Comparison of ENCODE assay signal across 1 cellular context in the genomic region with DNA sequence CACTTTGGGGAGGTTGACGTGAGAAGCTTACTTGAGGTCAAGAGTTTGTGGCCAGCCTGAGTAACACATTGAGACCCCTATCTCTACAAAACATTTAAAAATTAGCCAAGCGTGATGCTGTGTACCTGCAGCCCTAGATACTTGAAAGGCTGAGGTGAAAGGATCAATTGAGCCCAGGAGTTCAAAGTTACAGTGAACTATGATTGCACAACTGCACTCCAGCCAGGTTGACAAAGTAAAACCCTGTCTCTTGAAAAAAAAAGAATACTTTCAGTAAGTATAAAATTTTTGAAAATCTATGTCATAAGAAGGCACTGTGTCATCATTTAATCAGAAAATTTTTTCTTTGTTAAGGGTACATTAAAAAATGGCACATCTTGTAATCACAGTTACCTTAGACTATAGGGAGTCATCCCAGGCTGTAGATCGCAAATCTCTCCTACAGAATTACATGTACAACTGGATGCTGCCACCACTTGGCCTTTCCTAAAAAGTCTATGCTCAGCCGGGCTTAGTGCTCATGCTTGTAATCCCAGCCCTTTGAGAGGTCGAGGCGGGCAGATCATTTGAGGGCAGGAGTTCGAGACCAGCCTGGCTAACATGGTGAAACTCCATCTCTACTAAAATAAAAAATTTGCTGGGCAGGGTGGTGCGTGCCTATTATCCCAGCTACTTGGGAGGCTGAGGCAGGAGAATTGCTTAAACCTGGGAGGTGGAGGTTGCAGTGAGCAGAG.
TF ChIP-seq lines count a peak whose summit lies in the region.

No MANE protein-coding gene starts in this region.

TF ChIP-seq in HepG2, 621 proteins besides CTCF, POLR2A, EP300 and RAD21 (continued from another document and continues in another):
- TF ChIP-seq TEAD3 (CRISPR knock-in tag; optimal IDR thresholded peaks at IDR 0.05; ENCODE audit: borderline replicate concordance) (peak; percentile 91), HOXD1 (CRISPR knock-in tag; IDR thresholded peaks at IDR 0.05) (peak; percentile 65; the same call in 1 of the 2 replicates), ZNF674 (CRISPR knock-in tag; IDR thresholded peaks at IDR 0.05; ENCODE audit: low read depth) (no peak), BCL6 (CRISPR knock-in tag; IDR thresholded peaks at IDR 0.05) (peak; percentile 98), TOE1 (CRISPR knock-in tag; IDR thresholded peaks at IDR 0.05) (0 out of 2 replicates have a peak, but pooled peaks have one; percentile 81), ZNF552 (CRISPR knock-in tag; IDR thresholded peaks at IDR 0.05; ENCODE audit: borderline replicate concordance) (0 out of 2 replicates have a peak, but pooled peaks have one; percentile 23), KLF16 (CRISPR knock-in tag; IDR thresholded peaks at IDR 0.05) (peak in 1 of 2 experiments; percentile 96; a peak in 2 of 4 replicates), ARID2 (CRISPR knock-in tag; IDR thresholded peaks at IDR 0.05; ENCODE audit: borderline replicate concordance) (peak; percentile 90), ZNF501 (CRISPR knock-in tag; IDR thresholded peaks at IDR 0.05) (peak; percentile 56; the same call in 1 of the 2 replicates), MTA3 (CRISPR knock-in tag; IDR thresholded peaks at IDR 0.05) (no peak), ZNF788 (CRISPR knock-in tag; IDR thresholded peaks at IDR 0.05; ENCODE audit: borderline replicate concordance) (peak; percentile 18; the same call in 1 of the 2 replicates), CAMTA2 (CRISPR knock-in tag; IDR thresholded peaks at IDR 0.05; ENCODE audit: borderline replicate concordance) (no peak), SUZ12 (IDR thresholded peaks at IDR 0.05; ENCODE audit: low read depth, low read length) (no peak), DMAP1 (CRISPR knock-in tag; IDR thresholded peaks at IDR 0.05) (0 out of 2 replicates have a peak, but pooled peaks have one; percentile 65), GABPB1 (CRISPR knock-in tag; IDR thresholded peaks at IDR 0.05) (peak; percentile 33; the same call in 1 of the 2 replicates), CCDC6 (CRISPR knock-in tag; IDR thresholded peaks at IDR 0.05) (peak; percentile 72; the same call in 1 of the 2 replicates), ZNF569 (CRISPR knock-in tag; IDR thresholded peaks at IDR 0.05; ENCODE audit: borderline replicate concordance) (no peak), CHD4 (IDR thresholded peaks at IDR 0.05; ENCODE audit: borderline replicate concordance, low read length) (peak; percentile 85), KAT7 (CRISPR knock-in tag; IDR thresholded peaks at IDR 0.05; ENCODE audit: borderline replicate concordance) (peak; percentile 49; the same call in 1 of the 2 replicates), FOXK1 (CRISPR knock-in tag; IDR thresholded peaks at IDR 0.05; ENCODE audit: borderline replicate concordance, low read depth) (peak; percentile 95), NCOR1 (IDR thresholded peaks at IDR 0.05; ENCODE audit: borderline replicate concordance, low read length) (peak; percentile 99), PHF21A (CRISPR knock-in tag; IDR thresholded peaks at IDR 0.05) (peak; percentile 87), ZSCAN12 (CRISPR knock-in tag; IDR thresholded peaks at IDR 0.05) (no peak), KDM1A (CRISPR knock-in tag; IDR thresholded peaks at IDR 0.05) (peak; percentile 87), STAT6 (CRISPR knock-in tag; IDR thresholded peaks at IDR 0.05; ENCODE audit: borderline replicate concordance) (peak; percentile 94), HHEX (CRISPR knock-in tag; IDR thresholded peaks at IDR 0.05) (peak; percentile 79), ZSCAN25 (CRISPR knock-in tag; IDR thresholded peaks at IDR 0.05) (peak; percentile 30; the same call in 1 of the 2 replicates), ZSCAN29 (CRISPR knock-in tag; conservative IDR thresholded peaks at IDR 0.05) (peak; percentile 91), PHB2 (IDR thresholded peaks at IDR 0.05; ENCODE audit: partially characterized antibody) (no peak), RFXAP (CRISPR knock-in tag; IDR thresholded peaks at IDR 0.05; ENCODE audit: borderline replicate concordance) (0 out of 2 replicates have a peak, but pooled peaks have one; percentile 20), ATF6 (CRISPR knock-in tag; conservative IDR thresholded peaks at IDR 0.05) (0 out of 2 replicates have a peak, but pooled peaks have one; percentile 86), PPARG (CRISPR knock-in tag; conservative IDR thresholded peaks at IDR 0.05) (peak; percentile 92), HOXA5 (CRISPR knock-in tag; IDR thresholded peaks at IDR 0.05) (peak; percentile 80; the same call in 1 of the 2 replicates), ZNF644 (CRISPR knock-in tag; IDR thresholded peaks at IDR 0.05; ENCODE audit: low read depth) (peak; percentile 67), PRMT3 (CRISPR knock-in tag; IDR thresholded peaks at IDR 0.05; ENCODE audit: borderline replicate concordance, low read depth) (no peak), KAT8 (CRISPR knock-in tag; IDR thresholded peaks at IDR 0.05) (peak; percentile 84), ZSCAN9 (CRISPR knock-in tag; IDR thresholded peaks at IDR 0.05; ENCODE audit: borderline replicate concordance) (peak; percentile 94), HDAC1 (CRISPR knock-in tag; IDR thresholded peaks at IDR 0.05) (peak; percentile 96), ZGPAT (CRISPR knock-in tag; IDR thresholded peaks at IDR 0.05) (peak; percentile 97), ZNF652 (CRISPR knock-in tag; IDR thresholded peaks at IDR 0.05; ENCODE audit: borderline replicate concordance, low read depth) (peak; percentile 41; the same call in 1 of the 2 replicates), FOXP1 (IDR thresholded peaks at IDR 0.05) (no peak), FOXP1 (CRISPR knock-in tag; IDR thresholded peaks at IDR 0.05) (peak; percentile 93), RNF2 (conservative IDR thresholded peaks at IDR 0.05; ENCODE audit: low read depth) (no peak), ATF7-NPFF (CRISPR knock-in tag; IDR thresholded peaks at IDR 0.05; ENCODE audit: low read depth) (0 out of 2 replicates have a peak, but pooled peaks have one; percentile 10)
- TF ChIP-seq, protein P1, sequence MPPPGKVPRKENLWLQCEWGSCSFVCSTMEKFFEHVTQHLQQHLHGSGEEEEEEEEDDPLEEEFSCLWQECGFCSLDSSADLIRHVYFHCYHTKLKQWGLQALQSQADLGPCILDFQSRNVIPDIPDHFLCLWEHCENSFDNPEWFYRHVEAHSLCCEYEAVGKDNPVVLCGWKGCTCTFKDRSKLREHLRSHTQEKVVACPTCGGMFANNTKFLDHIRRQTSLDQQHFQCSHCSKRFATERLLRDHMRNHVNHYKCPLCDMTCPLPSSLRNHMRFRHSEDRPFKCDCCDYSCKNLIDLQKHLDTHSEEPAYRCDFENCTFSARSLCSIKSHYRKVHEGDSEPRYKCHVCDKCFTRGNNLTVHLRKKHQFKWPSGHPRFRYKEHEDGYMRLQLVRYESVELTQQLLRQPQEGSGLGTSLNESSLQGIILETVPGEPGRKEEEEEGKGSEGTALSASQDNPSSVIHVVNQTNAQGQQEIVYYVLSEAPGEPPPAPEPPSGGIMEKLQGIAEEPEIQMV (CRISPR knock-in tag; IDR thresholded peaks at IDR 0.05; ENCODE audit: low read depth): peak; percentile 73
- TF ChIP-seq, protein P2, sequence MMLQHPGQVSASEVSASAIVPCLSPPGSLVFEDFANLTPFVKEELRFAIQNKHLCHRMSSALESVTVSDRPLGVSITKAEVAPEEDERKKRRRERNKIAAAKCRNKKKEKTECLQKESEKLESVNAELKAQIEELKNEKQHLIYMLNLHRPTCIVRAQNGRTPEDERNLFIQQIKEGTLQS (CRISPR knock-in tag; IDR thresholded peaks at IDR 0.05): peak; percentile 38; the same call in 1 of the 2 replicates
- TF ChIP-seq, protein P3, sequence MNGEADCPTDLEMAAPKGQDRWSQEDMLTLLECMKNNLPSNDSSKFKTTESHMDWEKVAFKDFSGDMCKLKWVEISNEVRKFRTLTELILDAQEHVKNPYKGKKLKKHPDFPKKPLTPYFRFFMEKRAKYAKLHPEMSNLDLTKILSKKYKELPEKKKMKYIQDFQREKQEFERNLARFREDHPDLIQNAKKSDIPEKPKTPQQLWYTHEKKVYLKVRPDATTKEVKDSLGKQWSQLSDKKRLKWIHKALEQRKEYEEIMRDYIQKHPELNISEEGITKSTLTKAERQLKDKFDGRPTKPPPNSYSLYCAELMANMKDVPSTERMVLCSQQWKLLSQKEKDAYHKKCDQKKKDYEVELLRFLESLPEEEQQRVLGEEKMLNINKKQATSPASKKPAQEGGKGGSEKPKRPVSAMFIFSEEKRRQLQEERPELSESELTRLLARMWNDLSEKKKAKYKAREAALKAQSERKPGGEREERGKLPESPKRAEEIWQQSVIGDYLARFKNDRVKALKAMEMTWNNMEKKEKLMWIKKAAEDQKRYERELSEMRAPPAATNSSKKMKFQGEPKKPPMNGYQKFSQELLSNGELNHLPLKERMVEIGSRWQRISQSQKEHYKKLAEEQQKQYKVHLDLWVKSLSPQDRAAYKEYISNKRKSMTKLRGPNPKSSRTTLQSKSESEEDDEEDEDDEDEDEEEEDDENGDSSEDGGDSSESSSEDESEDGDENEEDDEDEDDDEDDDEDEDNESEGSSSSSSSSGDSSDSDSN (CRISPR knock-in tag; IDR thresholded peaks at IDR 0.05): peak; percentile 36; the same call in 1 of the 2 replicates
- TF ChIP-seq, protein P4, sequence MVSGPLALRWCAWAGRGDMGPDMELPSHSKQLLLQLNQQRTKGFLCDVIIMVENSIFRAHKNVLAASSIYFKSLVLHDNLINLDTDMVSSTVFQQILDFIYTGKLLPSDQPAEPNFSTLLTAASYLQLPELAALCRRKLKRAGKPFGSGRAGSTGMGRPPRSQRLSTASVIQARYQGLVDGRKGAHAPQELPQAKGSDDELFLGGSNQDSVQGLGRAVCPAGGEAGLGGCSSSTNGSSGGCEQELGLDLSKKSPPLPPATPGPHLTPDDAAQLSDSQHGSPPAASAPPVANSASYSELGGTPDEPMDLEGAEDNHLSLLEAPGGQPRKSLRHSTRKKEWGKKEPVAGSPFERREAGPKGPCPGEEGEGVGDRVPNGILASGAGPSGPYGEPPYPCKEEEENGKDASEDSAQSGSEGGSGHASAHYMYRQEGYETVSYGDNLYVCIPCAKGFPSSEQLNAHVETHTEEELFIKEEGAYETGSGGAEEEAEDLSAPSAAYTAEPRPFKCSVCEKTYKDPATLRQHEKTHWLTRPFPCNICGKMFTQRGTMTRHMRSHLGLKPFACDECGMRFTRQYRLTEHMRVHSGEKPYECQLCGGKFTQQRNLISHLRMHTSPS (CRISPR knock-in tag; IDR thresholded peaks at IDR 0.05; ENCODE audit: low read depth): 0 out of 2 replicates have a peak, but pooled peaks have one; percentile 21
